In genomic region chr10:1522237-1522636, GRCh38 we compare ENCODE assay signal across 25 cellular contexts.
"Had no signal": no experiment of that assay in that cellular context is flagged by ENCODE, and none has a peak within 500 bp of the region (broad histone marks: within the 10 kb centered on the region; RNA-seq: fewer than 3 reads in every experiment).

No MANE protein-coding gene starts in this region.

- H3K4me3 ChIP-seq: dorsolateral prefrontal cortex, gastroesophageal sphincter, heart left ventricle, left ventricle myocardium inferior, right lobe of liver, skin epidermis, stomach, suprapubic skin, tibial nerve, uterus had no signal

- H3K4me3 Mint-ChIP-seq: activated CD4-positive, alpha-beta T cell treated with anti-CD3 and anti-CD28 coated beads, Interleukin-2, amount 10 ng/mL, durations not matched to agents 24 days and 14 days; activated CD8-positive, alpha-beta T cell treated with anti-CD3 and anti-CD28 coated beads for 36 hours; central memory CD8-positive, alpha-beta T cell; mesothelial cell of epicardium; naive thymus-derived CD8-positive, alpha-beta T cell; stimulated activated memory B cell treated with anti-CD40 and anti-IgM and Interleukin-4, amounts not matched to agents 10 μg/mL and 1 μg/mL and 100 μg/mL, for 72 hours had no signal

- ATAC-seq: activated CD4-positive, CD25-positive, alpha-beta regulatory T cell treated with anti-CD3 and anti-CD28 coated beads, Interleukin-2, amount 50 U/mL, for 24 hours; activated CD8-positive, alpha-beta T cell treated with anti-CD3 and anti-CD28 coated beads for 36 hours; activated naive CD4-positive, alpha-beta T cell treated with anti-CD3 and anti-CD28 coated beads, Interleukin-2, amount 50 U/mL, for 72 hours; gastroesophageal sphincter; heart left ventricle; naive thymus-derived CD8-positive, alpha-beta T cell; right lobe of liver; stimulated activated memory B cell treated with anti-CD40 and anti-IgM and Interleukin-4, amounts not matched to agents 10 μg/mL and 1 μg/mL and 100 μg/mL, for 72 hours had no signal

- H3K9me3 ChIP-seq: gastroesophageal sphincter, heart left ventricle, left ventricle myocardium inferior, neutrophil, right lobe of liver, stomach, suprapubic skin, tibial nerve, uterus had no signal

- H3K9ac ChIP-seq: parathyroid adenoma had no signal

- H3K36me3 Mint-ChIP-seq: activated naive CD4-positive, alpha-beta T cell treated with anti-CD3 and anti-CD28 coated beads, Interleukin-2, amount 50 U/mL, for 72 hours; mesothelial cell of epicardium; naive thymus-derived CD8-positive, alpha-beta T cell; stimulated activated memory B cell treated with anti-CD40 and anti-IgM and Interleukin-4, amounts not matched to agents 10 μg/mL and 1 μg/mL and 100 μg/mL, for 72 hours had no signal

- H3K4me1 Mint-ChIP-seq: activated CD4-positive, alpha-beta T cell treated with anti-CD3 and anti-CD28 coated beads, Interleukin-2, amount 10 ng/mL, durations not matched to agents 24 days and 14 days; central memory CD8-positive, alpha-beta T cell; mesothelial cell of epicardium had no signal

- H3K27ac Mint-ChIP-seq: activated CD4-positive, alpha-beta T cell treated with anti-CD3 and anti-CD28 coated beads, Interleukin-2, amount 10 ng/mL, durations not matched to agents 24 days and 14 days; activated CD8-positive, alpha-beta T cell treated with anti-CD3 and anti-CD28 coated beads for 36 hours; activated naive CD4-positive, alpha-beta T cell treated with anti-CD3 and anti-CD28 coated beads, Interleukin-2, amount 50 U/mL, for 72 hours; mesothelial cell of epicardium; naive thymus-derived CD8-positive, alpha-beta T cell; stimulated activated memory B cell treated with anti-CD40 and anti-IgM and Interleukin-4, amounts not matched to agents 10 μg/mL and 1 μg/mL and 100 μg/mL, for 72 hours had no signal

- H3K27ac ChIP-seq: dorsolateral prefrontal cortex, epithelial cell of prostate, gastroesophageal sphincter, heart left ventricle, left ventricle myocardium inferior, neutrophil, parathyroid adenoma, right lobe of liver, skin epidermis, stomach, suprapubic skin, tibial nerve, uterus had no signal

- FAIRE-seq: colon had no signal

- H3K9me3 Mint-ChIP-seq: activated CD4-positive, alpha-beta T cell treated with anti-CD3 and anti-CD28 coated beads, Interleukin-2, amount 10 ng/mL, durations not matched to agents 24 days and 14 days; activated CD8-positive, alpha-beta T cell treated with anti-CD3 and anti-CD28 coated beads for 36 hours; activated naive CD4-positive, alpha-beta T cell treated with anti-CD3 and anti-CD28 coated beads, Interleukin-2, amount 50 U/mL, for 72 hours; central memory CD8-positive, alpha-beta T cell; mesothelial cell of epicardium; stimulated activated memory B cell treated with anti-CD40 and anti-IgM and Interleukin-4, amounts not matched to agents 10 μg/mL and 1 μg/mL and 100 μg/mL, for 72 hours had no signal

- H3K79me2 ChIP-seq: parathyroid adenoma had no signal

- H2AFZ ChIP-seq: parathyroid adenoma had no signal

- H3K27me3 Mint-ChIP-seq: activated CD4-positive, alpha-beta T cell treated with anti-CD3 and anti-CD28 coated beads, Interleukin-2, amount 10 ng/mL, durations not matched to agents 24 days and 14 days; activated CD8-positive, alpha-beta T cell treated with anti-CD3 and anti-CD28 coated beads for 36 hours; stimulated activated memory B cell treated with anti-CD40 and anti-IgM and Interleukin-4, amounts not matched to agents 10 μg/mL and 1 μg/mL and 100 μg/mL, for 72 hours had no signal

- H3K36me3 ChIP-seq: gastroesophageal sphincter, heart left ventricle, left ventricle myocardium inferior, neutrophil, right lobe of liver, stomach, suprapubic skin, tibial nerve, uterus had no signal

- H3K27me3 ChIP-seq: neutrophil, right lobe of liver, tibial nerve, uterus had no signal

- H3K4me1 ChIP-seq: gastroesophageal sphincter, heart left ventricle, left ventricle myocardium inferior, parathyroid adenoma, right lobe of liver, stomach, suprapubic skin, tibial nerve, uterus had no signal

- DNase-seq: activated CD4-positive, alpha-beta T cell treated with anti-CD3 and anti-CD28 coated beads, Interleukin-2, amount 10 ng/mL, durations not matched to agents 24 days and 14 days; activated CD8-positive, alpha-beta T cell treated with anti-CD3 and anti-CD28 coated beads for 36 hours; activated gamma-delta T cell treated with Interleukin-2 at 50 U/mL for 16 hours; activated T-cell treated with anti-CD3 and anti-CD28 coated beads, Interleukin-2, amount 50 U/mL, for 1 hour; aorta; dorsolateral prefrontal cortex; heart left ventricle; left ventricle myocardium inferior; naive thymus-derived CD8-positive, alpha-beta T cell; right lobe of liver; stomach; uterus had no signal
